Comparison of ENCODE assay signal across 8 cellular contexts in the genomic region with DNA sequence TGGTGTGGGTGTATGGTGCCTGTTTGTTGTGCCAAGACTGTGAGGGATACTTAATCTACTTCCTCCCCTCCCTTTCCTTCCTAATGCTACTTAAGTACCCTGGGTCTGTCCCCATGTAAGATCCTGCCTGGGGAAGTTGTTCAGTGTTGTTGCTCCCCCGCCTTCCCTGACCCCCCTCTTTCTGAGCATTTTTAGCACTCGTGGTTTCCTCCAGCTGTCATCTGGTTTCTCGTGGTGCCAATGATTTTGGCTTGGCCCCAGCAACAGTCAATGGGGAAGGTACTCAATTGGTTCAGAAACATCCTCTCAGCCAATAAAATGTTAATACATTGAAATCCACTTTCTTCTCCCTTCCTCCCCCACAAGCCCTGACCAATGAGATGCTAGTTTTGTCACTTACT. TPM values are rescaled to one million over a fixed set of nuclear protein-coding genes. Genes with fewer than 3 reads are reported as not detected.
DNase-seq lines count a peak whose midpoint lies in the region; ATAC-seq and TF ChIP-seq lines count a peak whose summit lies in the region.

No MANE protein-coding gene starts in this region.

- H3K27me3 Mint-ChIP-seq in activated T-cell treated with anti-CD3 and anti-CD28 coated beads, Interleukin-2, amount 50 U/mL, for 24 hours = no peaks in the 10 kb centered on the region

- DNase-seq in NCI-H82 treated with DMSO at 0.1 percent for 48 hours (lab: John Stamatoyannopoulos, UW; ENCODE audit: unreplicated experiment) (peak; percentile 99), fibroblast of villous mesenchyme (ENCODE audit: low read depth) (peak; percentile 85), kidney glomerular epithelial cell (lab: John Stamatoyannopoulos, UW) (no peak), COR-L47 (lab: John Stamatoyannopoulos, UW) (no peak)
- peak; percentile 71 for DNase-seq in activated T-cell treated with anti-CD3 and anti-CD28 coated beads, Interleukin-2, amount 50 U/mL, for 24 hours

- H3K4me3 ChIP-seq in fibroblast of villous mesenchyme (ENCODE audit: low read depth, low read length) (no peak overlapping the region), skeletal muscle satellite cell (ENCODE audit: low read length) (no peak overlapping the region)

- H3K36me3 ChIP-seq in skeletal muscle satellite cell (ENCODE audit: insufficient read depth, low read length) = no peaks in the 10 kb centered on the region

- ATAC-seq in GM18870 (IDR thresholded peaks at IDR 0.05; ENCODE audit: unreplicated experiment) (peak; percentile 72), HG02943 (IDR thresholded peaks at IDR 0.05; ENCODE audit: low read depth, unreplicated experiment) (peak; percentile 68)

- H3K27ac Mint-ChIP-seq in activated T-cell treated with anti-CD3 and anti-CD28 coated beads, Interleukin-2, amount 50 U/mL, for 24 hours = peak overlapping the region; percentile 96

- H3K4me1 ChIP-seq in skeletal muscle satellite cell (ENCODE audit: control insufficient read depth, insufficient read depth, low read length) = peaks cover 29% of the 10 kb centered on the region

- peak overlapping the region; percentile 38 for H3K4me3 Mint-ChIP-seq in activated T-cell treated with anti-CD3 and anti-CD28 coated beads, Interleukin-2, amount 50 U/mL, for 24 hours

- no peaks in the 10 kb centered on the region for H3K9me3 ChIP-seq in skeletal muscle satellite cell (replicated peaks; ENCODE audit: low read length)

- no peaks in the 10 kb centered on the region for H3K27me3 ChIP-seq in skeletal muscle satellite cell (ENCODE audit: control insufficient read depth, insufficient read depth, low read length)

- H3K4me1 Mint-ChIP-seq in activated T-cell treated with anti-CD3 and anti-CD28 coated beads, Interleukin-2, amount 50 U/mL, for 24 hours (ENCODE audit: low read depth) = peaks cover 80% of the 10 kb centered on the region

- H3K9ac ChIP-seq in skeletal muscle satellite cell (ENCODE audit: low read depth, low read length) = peak overlapping the region; percentile 27

- H3K9me3 Mint-ChIP-seq in activated T-cell treated with anti-CD3 and anti-CD28 coated beads, Interleukin-2, amount 50 U/mL, for 24 hours = peaks cover 3% of the 10 kb centered on the region

- peak overlapping the region; percentile 53 for H3K4me2 ChIP-seq in skeletal muscle satellite cell (ENCODE audit: low read length)

- H3K36me3 Mint-ChIP-seq in activated T-cell treated with anti-CD3 and anti-CD28 coated beads, Interleukin-2, amount 50 U/mL, for 24 hours (ENCODE audit: low read depth) = peaks cover 3% of the 10 kb centered on the region

- no peak for TF ChIP-seq CTCF in fibroblast of villous mesenchyme (IDR thresholded peaks at IDR 0.05; ENCODE audit: insufficient read depth, low read depth, low read length)

RNA-seq across cellular contexts. Expression of a gene that starts 8.0 kb away (rescaled TPM):
- total RNA-seq in fibroblast of villous mesenchyme = 17.1 and 22.5 TPM in 2 replicates
- 15.3 and 23.1 TPM in 2 replicates for total RNA-seq in skeletal muscle satellite cell (2012; rRNA removed)

RNA-seq across cellular contexts. Expression of a gene that starts 13.6 kb away (rescaled TPM):
- total RNA-seq in fibroblast of villous mesenchyme = 6.8 and 8.2 TPM in 2 replicates
- total RNA-seq in skeletal muscle satellite cell (2012; rRNA removed) = 2.8 and 14.2 TPM in 2 replicates

RNA-seq across cellular contexts. Expression of a gene that starts 16.9 kb away (rescaled TPM):
- total RNA-seq in fibroblast of villous mesenchyme = 105 and 117 TPM in 2 replicates
- total RNA-seq in skeletal muscle satellite cell (2012; rRNA removed) = 85.6 and 105 TPM in 2 replicates

RNA-seq across cellular contexts. Expression of a gene that starts 19.1 kb away (rescaled TPM):
- 10.4 and 12.9 TPM in 2 replicates for total RNA-seq in fibroblast of villous mesenchyme
- 9.0 and 9.4 TPM in 2 replicates for total RNA-seq in skeletal muscle satellite cell (2012; rRNA removed)

RNA-seq across cellular contexts. Expression of a gene that starts 26.0 kb away (rescaled TPM):
- total RNA-seq in fibroblast of villous mesenchyme = 8.1 and 8.6 TPM in 2 replicates
- total RNA-seq in skeletal muscle satellite cell (2012; rRNA removed) = 6.8 and 7.9 TPM in 2 replicates

Comparison
In these comparisons a context has a peak if more than half of its experiments do, and no peak if none do; other contexts are left out.
1. DNase-seq: peak in NCI-H82 treated with DMSO at 0.1 percent for 48 hours (single experiment), activated T-cell treated with anti-CD3 and anti-CD28 coated beads, Interleukin-2, amount 50 U/mL, for 24 hours (single experiment) and fibroblast of villous mesenchyme (single experiment); none in kidney glomerular epithelial cell (single experiment) and COR-L47 (single experiment).